1 cellular context compared by ENCODE assay signal in the genomic region with DNA sequence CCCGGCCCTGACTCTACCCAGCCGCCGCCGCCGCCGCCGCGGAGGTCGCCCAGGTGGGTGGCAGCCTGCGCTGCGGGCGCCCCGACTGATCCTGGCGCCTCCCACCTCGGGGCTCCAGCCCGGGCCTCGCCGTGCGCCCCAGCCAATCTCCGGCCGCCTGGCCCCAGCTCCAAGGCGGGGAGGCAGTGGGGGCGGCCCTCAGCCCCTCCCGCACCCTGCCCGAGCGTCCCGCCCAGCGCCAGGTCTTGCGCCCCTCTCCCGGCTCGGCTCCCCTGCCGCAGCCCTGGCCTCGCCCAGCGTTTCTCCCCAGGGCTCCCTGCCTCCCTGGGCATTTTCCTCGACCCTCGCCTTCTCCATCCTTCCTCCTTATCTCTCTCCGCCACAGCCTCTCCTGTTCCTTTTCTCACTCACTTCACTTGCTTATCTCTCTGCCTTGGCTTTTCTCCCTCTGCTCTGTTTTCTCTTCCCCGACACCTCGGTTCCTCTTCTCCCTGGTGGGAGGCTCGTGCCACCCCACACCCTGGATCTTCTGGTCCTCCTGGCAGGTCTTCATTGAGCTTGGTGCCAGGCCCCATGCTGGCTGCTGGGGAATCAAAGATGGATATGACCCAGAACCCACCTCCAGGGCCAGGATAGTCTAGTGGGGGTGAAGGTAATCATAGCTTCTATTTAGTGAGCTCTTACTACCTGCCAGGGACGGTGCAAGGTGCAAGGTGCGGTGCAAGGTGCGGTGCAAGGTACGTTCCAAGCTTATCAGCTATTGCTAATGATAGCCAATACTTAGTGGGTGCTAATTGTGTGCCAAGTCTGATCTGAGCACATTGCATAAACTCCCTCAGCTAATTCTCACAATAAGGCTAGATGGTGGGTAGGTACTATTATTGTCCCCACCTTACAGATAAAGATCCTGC.
TF ChIP-seq lines count a peak whose summit lies in the region.

A gene with protein sequence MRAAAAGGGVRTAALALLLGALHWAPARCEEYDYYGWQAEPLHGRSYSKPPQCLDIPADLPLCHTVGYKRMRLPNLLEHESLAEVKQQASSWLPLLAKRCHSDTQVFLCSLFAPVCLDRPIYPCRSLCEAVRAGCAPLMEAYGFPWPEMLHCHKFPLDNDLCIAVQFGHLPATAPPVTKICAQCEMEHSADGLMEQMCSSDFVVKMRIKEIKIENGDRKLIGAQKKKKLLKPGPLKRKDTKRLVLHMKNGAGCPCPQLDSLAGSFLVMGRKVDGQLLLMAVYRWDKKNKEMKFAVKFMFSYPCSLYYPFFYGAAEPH (minus strand): TSS at position 87 of the 911 bp plus-strand sequence. CDS start 166 bp downstream, outside the sequence.

TF ChIP-seq in IMR-90, 13 proteins besides CTCF, POLR2A, EP300 and RAD21 (continued from another document):
- TF ChIP-seq, protein P1, sequence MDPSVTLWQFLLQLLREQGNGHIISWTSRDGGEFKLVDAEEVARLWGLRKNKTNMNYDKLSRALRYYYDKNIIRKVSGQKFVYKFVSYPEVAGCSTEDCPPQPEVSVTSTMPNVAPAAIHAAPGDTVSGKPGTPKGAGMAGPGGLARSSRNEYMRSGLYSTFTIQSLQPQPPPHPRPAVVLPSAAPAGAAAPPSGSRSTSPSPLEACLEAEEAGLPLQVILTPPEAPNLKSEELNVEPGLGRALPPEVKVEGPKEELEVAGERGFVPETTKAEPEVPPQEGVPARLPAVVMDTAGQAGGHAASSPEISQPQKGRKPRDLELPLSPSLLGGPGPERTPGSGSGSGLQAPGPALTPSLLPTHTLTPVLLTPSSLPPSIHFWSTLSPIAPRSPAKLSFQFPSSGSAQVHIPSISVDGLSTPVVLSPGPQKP (IDR thresholded peaks at IDR 0.05; ENCODE audit: borderline replicate concordance, low read depth, low read length) = no peak
- no peak for TF ChIP-seq RFX5 (IDR thresholded peaks at IDR 0.05; ENCODE audit: low read depth, low read length)
- TF ChIP-seq MAZ (IDR thresholded peaks at IDR 0.05; ENCODE audit: borderline replicate concordance, low read depth, low read length) = no peak
- TF ChIP-seq FOS (IDR thresholded peaks at IDR 0.05; ENCODE audit: low read depth, low read length) = no peak
- no peak for TF ChIP-seq MAFK (IDR thresholded peaks at IDR 0.05; ENCODE audit: low read depth, low read length)
